In genomic region chr5:57686806-57687205, GRCh38 we compare ENCODE assay signal across 29 cellular contexts.
"Had no signal": no experiment of that assay in that cellular context is flagged by ENCODE, and none has a peak within 500 bp of the region (broad histone marks: within the 10 kb centered on the region; RNA-seq: fewer than 3 reads in every experiment).

No MANE protein-coding gene starts in this region.

- H3K27me3 ChIP-seq: ascending aorta, breast epithelium, cardiac muscle cell, colonic mucosa, esophagus squamous epithelium, gastroesophageal sphincter, heart right ventricle had no signal

- H3K4me1 ChIP-seq: ascending aorta, breast epithelium, colonic mucosa had no signal

- DNase-seq: activated B cell treated with CpG ODN at 0.5 μM for 24 hours; activated CD4-positive, alpha-beta memory T cell treated with anti-CD3 and anti-CD28 coated beads, Interleukin-2, amount 10 ng/mL, durations not matched to agents 7 days and 5 days; activated CD4-positive, alpha-beta T cell treated with anti-CD3 and anti-CD28 coated beads, Interleukin-2, amount 10 ng/mL, durations not matched to agents 7 days and 5 days; activated CD4-positive, alpha-beta T cell treated with anti-CD3 and anti-CD28 coated beads, Interleukin-2, amount 50 U/mL, for 4 hours; activated CD8-positive, alpha-beta memory T cell treated with anti-CD3 and anti-CD28 coated beads, Interleukin-2, amount 50 U/mL, for 48 hours; activated gamma-delta T cell; activated naive CD4-positive, alpha-beta T cell; activated naive CD4-positive, alpha-beta T cell treated with anti-CD3 and anti-CD28 coated beads, Interleukin-2, amount 10 ng/mL, durations not matched to agents 7 days and 5 days; activated naive CD8-positive, alpha-beta T cell treated with anti-CD3 and anti-CD28 coated beads, Interleukin-2, amount 10 ng/mL, durations not matched to agents 7 days and 5 days; activated T-cell treated with anti-CD3 and anti-CD28 coated beads for 4 hours; activated T-cell treated with anti-CD3 and anti-CD28 coated beads, Interleukin-2, amount 50 U/mL, for 24 hours; activated T-cell treated with anti-CD3 and anti-CD28 coated beads, Interleukin-2, amount 50 U/mL, for 72 hours; central memory CD4-positive, alpha-beta T cell; cerebellar nuclear complex; colonic mucosa; effector CD8-positive, alpha-beta T cell; esophagus squamous epithelium; foreskin melanocyte; heart right ventricle; T-helper 17 cell; T1000; WERI-Rb-1 had no signal

- H3K4me3 ChIP-seq: ascending aorta, breast epithelium, cardiac muscle cell, colonic mucosa, esophagus squamous epithelium, gastroesophageal sphincter, heart right ventricle had no signal

- H3K9me3 ChIP-seq: ascending aorta, breast epithelium, colonic mucosa, esophagus squamous epithelium, gastroesophageal sphincter, heart right ventricle had no signal

- ATAC-seq: activated CD4-positive, CD25-positive, alpha-beta regulatory T cell treated with anti-CD3 and anti-CD28 coated beads, Interleukin-2, amount 50 U/mL, for 24 hours; activated naive CD4-positive, alpha-beta T cell treated with anti-CD3 and anti-CD28 coated beads, Interleukin-2, amount 50 U/mL, for 72 hours; activated T-cell treated with anti-CD3 and anti-CD28 coated beads, Interleukin-2, amount 50 U/mL, for 72 hours; gastroesophageal sphincter; heart right ventricle; T-helper 17 cell had no signal

- H3K36me3 ChIP-seq: ascending aorta, breast epithelium, cardiac muscle cell, colonic mucosa, esophagus squamous epithelium, gastroesophageal sphincter, heart right ventricle, WERI-Rb-1 had no signal

- H3K27ac ChIP-seq: ascending aorta, breast epithelium, cardiac muscle cell, colonic mucosa, epithelial cell of prostate, esophagus squamous epithelium, gastroesophageal sphincter, heart right ventricle, WERI-Rb-1 had no signal
